Comparison of ENCODE assay signal across 9 cellular contexts in the genomic region with DNA sequence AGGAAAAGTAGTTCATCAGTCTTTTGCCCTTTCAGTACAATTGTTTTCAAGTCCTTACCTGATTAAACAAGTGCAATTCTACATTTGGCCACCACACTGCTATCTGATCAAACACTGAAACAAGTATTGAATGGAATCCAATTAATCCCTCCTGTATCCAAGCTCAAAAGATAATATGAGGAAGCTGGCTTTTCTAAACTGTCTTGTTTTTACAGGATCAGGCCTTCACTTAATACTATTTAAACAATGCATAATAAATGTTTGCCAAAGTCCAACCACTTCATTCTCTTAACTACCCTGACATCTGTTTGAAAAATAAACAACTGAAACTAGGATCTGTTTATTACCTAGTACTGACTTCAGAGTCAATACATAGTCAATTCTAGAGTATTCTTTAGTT.
DNase-seq lines count a peak whose midpoint lies in the region; FAIRE-seq and TF ChIP-seq lines count a peak whose summit lies in the region.
"Had no signal": no experiment of that assay in that cellular context is flagged by ENCODE, and none has a peak within 500 bp of the region (broad histone marks: within the 10 kb centered on the region; RNA-seq: fewer than 3 reads in every experiment).

No MANE protein-coding gene starts in this region.

- H3K4me1 ChIP-seq in parathyroid adenoma, result no peaks in the 10 kb centered on the region

- H3K9me3 ChIP-seq in parathyroid adenoma (ENCODE audit: control insufficient read depth, low read length), result no peaks in the 10 kb centered on the region

- no peak for FAIRE-seq in HTR-8/SVneo (lab: Jason Lieb, UNC)

- no peaks in the 10 kb centered on the region for H3K36me3 ChIP-seq in parathyroid adenoma (ENCODE audit: control insufficient read depth, insufficient read depth, low read length)

- TF ChIP-seq CTCF in GM12873 (IDR thresholded peaks at IDR 0.05; ENCODE audit: insufficient read depth, low read depth, low read length, missing control alignments), result peak; percentile 49
- TF ChIP-seq CTCF in epithelial cell of proximal tubule (conservative IDR thresholded peaks at IDR 0.05; ENCODE audit: low read depth, low read length), result peak; percentile 47
- peak; percentile 39 for TF ChIP-seq CTCF in parathyroid adenoma (IDR thresholded peaks at IDR 0.05)

- H2AFZ ChIP-seq in parathyroid adenoma, result no peak overlapping the region

- no peak overlapping the region for H3K27ac ChIP-seq in parathyroid adenoma

- DNase-seq in NCI-H345 treated with DMSO at 0.1 percent for 48 hours (lab: John Stamatoyannopoulos, UW; ENCODE audit: unreplicated experiment), result peak; percentile 24
- no peak for DNase-seq in epithelial cell of proximal tubule (ENCODE audit: low read depth)
- DNase-seq in HTR-8/SVneo (ENCODE audit: insufficient read length, low spot score), result no peak
- no peak for DNase-seq in foreskin melanocyte
- no peak for DNase-seq in UCSD-AML1 (lab: John Stamatoyannopoulos, UW; ENCODE audit: unreplicated experiment)
- DNase-seq in Ammon's horn (ENCODE audit: low spot score), result no peak
- DNase-seq: activated T-cell treated with anti-CD3 and anti-CD28 coated beads, Interleukin-2, amount 50 U/mL, for 4 hours had no signal

- H3K4me2 ChIP-seq in parathyroid adenoma (ENCODE audit: low read length), result peak overlapping the region; percentile 36

- peaks cover 3% of the 10 kb centered on the region for H3K79me2 ChIP-seq in parathyroid adenoma

- H3K4me3 ChIP-seq in epithelial cell of proximal tubule (ENCODE audit: low read depth, low read length) (no peak overlapping the region), parathyroid adenoma (ENCODE audit: low read depth, low read length) (no peak overlapping the region)

- H3K27me3 ChIP-seq in parathyroid adenoma (ENCODE audit: control insufficient read depth, insufficient read depth, low read length), result no peaks in the 10 kb centered on the region

- no peak overlapping the region for H3K9ac ChIP-seq in parathyroid adenoma
